ENCODE assay signal across 1 cellular context in the genomic region with DNA sequence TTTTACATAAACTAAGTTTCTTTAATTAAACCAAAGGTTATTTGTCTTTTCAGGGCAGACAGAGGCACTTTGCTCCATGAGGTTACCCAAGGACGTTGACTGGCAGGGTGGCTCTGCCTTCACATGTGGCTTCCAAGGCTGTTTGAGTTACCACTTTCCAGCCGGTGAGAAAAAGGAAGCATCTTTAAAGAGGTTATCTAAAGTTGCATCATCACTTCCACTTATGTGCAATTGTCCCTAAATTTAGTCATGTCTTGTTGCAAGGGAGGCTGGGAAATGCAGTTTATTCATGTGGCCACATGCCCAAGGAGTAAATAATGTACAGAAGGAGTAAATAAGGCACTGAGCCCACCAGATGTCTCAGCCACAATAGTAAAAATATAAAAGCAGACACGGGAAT.
TF ChIP-seq lines count a peak whose summit lies in the region.

No MANE protein-coding gene starts in this region.

TF ChIP-seq in GM23338, 12 proteins besides CTCF, POLR2A, EP300 and RAD21 (continued from another document):
- TF ChIP-seq, protein P1, sequence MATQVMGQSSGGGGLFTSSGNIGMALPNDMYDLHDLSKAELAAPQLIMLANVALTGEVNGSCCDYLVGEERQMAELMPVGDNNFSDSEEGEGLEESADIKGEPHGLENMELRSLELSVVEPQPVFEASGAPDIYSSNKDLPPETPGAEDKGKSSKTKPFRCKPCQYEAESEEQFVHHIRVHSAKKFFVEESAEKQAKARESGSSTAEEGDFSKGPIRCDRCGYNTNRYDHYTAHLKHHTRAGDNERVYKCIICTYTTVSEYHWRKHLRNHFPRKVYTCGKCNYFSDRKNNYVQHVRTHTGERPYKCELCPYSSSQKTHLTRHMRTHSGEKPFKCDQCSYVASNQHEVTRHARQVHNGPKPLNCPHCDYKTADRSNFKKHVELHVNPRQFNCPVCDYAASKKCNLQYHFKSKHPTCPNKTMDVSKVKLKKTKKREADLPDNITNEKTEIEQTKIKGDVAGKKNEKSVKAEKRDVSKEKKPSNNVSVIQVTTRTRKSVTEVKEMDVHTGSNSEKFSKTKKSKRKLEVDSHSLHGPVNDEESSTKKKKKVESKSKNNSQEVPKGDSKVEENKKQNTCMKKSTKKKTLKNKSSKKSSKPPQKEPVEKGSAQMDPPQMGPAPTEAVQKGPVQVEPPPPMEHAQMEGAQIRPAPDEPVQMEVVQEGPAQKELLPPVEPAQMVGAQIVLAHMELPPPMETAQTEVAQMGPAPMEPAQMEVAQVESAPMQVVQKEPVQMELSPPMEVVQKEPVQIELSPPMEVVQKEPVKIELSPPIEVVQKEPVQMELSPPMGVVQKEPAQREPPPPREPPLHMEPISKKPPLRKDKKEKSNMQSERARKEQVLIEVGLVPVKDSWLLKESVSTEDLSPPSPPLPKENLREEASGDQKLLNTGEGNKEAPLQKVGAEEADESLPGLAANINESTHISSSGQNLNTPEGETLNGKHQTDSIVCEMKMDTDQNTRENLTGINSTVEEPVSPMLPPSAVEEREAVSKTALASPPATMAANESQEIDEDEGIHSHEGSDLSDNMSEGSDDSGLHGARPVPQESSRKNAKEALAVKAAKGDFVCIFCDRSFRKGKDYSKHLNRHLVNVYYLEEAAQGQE (IDR thresholded peaks at IDR 0.05; ENCODE audit: unreplicated experiment): no peak
- no peak for TF ChIP-seq CREB1 (CRISPR knock-in tag; IDR thresholded peaks at IDR 0.05; ENCODE audit: low read depth)
- no peak for TF ChIP-seq EZH2phosphoT487 (IDR thresholded peaks at IDR 0.05; ENCODE audit: unreplicated experiment)
- no peak for TF ChIP-seq JUNB (IDR thresholded peaks at IDR 0.05; ENCODE audit: unreplicated experiment)
- TF ChIP-seq, protein P2, sequence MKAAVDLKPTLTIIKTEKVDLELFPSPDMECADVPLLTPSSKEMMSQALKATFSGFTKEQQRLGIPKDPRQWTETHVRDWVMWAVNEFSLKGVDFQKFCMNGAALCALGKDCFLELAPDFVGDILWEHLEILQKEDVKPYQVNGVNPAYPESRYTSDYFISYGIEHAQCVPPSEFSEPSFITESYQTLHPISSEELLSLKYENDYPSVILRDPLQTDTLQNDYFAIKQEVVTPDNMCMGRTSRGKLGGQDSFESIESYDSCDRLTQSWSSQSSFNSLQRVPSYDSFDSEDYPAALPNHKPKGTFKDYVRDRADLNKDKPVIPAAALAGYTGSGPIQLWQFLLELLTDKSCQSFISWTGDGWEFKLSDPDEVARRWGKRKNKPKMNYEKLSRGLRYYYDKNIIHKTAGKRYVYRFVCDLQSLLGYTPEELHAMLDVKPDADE (IDR thresholded peaks at IDR 0.05): no peak
- TF ChIP-seq ZNF331 (CRISPR knock-in tag; IDR thresholded peaks at IDR 0.05; ENCODE audit: low read depth): no peak
- TF ChIP-seq NANOG (IDR thresholded peaks at IDR 0.05; ENCODE audit: borderline replicate concordance): no peak
- no peak for TF ChIP-seq EZH2 (IDR thresholded peaks at IDR 0.05; ENCODE audit: low read depth, unreplicated experiment)
- TF ChIP-seq STAT1 (IDR thresholded peaks at IDR 0.05; ENCODE audit: unreplicated experiment): no peak
